In genomic region chr15:83248151-83248851, GRCh38 we compare ENCODE assay signal across 8 cellular contexts. TPM values are rescaled to one million over a fixed set of nuclear protein-coding genes. Genes with fewer than 3 reads are reported as not detected.
DNase-seq lines count a peak whose midpoint lies in the region; ATAC-seq, FAIRE-seq and TF ChIP-seq lines count a peak whose summit lies in the region.

No MANE protein-coding gene starts in this region.

- peak; percentile 10 for FAIRE-seq in colon (lab: Jason Lieb, UNC)

- no peaks in the 10 kb centered on the region for H3K4me1 ChIP-seq in OCI-LY7 (ENCODE audit: insufficient read depth, low read length, poor library complexity, severe bottlenecking)
- no peaks in the 10 kb centered on the region for H3K4me1 ChIP-seq in right lobe of liver

- H3K27ac Mint-ChIP-seq in type B pancreatic cell, result no peak overlapping the region

- peaks cover 8% of the 10 kb centered on the region for H3K9me3 Mint-ChIP-seq in type B pancreatic cell

- H3K79me2 ChIP-seq in OCI-LY7 (ENCODE audit: insufficient read depth, low read depth, low read length), result no peaks in the 10 kb centered on the region

- H3K27ac ChIP-seq in HL-60 (replicated peaks), result no peak overlapping the region
- H3K27ac ChIP-seq in OCI-LY7 (ENCODE audit: low read depth, low read length, poor library complexity, severe bottlenecking), result no peak overlapping the region
- H3K27ac ChIP-seq in right lobe of liver, result no peak overlapping the region

- peak; percentile 61 for DNase-seq in SIG-M5 treated with dmso at 0.1 percent for 504 hours (lab: John Stamatoyannopoulos, UW; ENCODE audit: unreplicated experiment)
- no peak for DNase-seq in SIG-M5 (lab: John Stamatoyannopoulos, UW)
- DNase-seq in HL-60 (ENCODE audit: low read depth in 1 of 2, low spot score in 1 of 2), result peak; percentile 12 to 22
- peak; percentile 65 for DNase-seq in OCI-LY7 (ENCODE audit: low spot score)
- no peak for DNase-seq in right lobe of liver
- DNase-seq in type B pancreatic cell (ENCODE audit: extremely low spot score, unreplicated experiment), result no peak

- H3K4me3 ChIP-seq in HL-60 (replicated peaks; ENCODE audit: insufficient read depth, low read length), result no peak overlapping the region
- no peak overlapping the region for H3K4me3 ChIP-seq in OCI-LY7 (ENCODE audit: low read depth, low read length, poor library complexity, severe bottlenecking)
- H3K4me3 ChIP-seq in right lobe of liver, result no peak overlapping the region

- no peaks in the 10 kb centered on the region for H3K9me2 ChIP-seq in OCI-LY7 (ENCODE audit: insufficient read depth, low read length)

- no peaks in the 10 kb centered on the region for H3K36me3 Mint-ChIP-seq in type B pancreatic cell

- peak; percentile 62 to 85 (median 72) for ATAC-seq in right lobe of liver
- no peak for ATAC-seq in GM21825 (IDR thresholded peaks at IDR 0.05; ENCODE audit: unreplicated experiment)

- peaks cover 34% of the 10 kb centered on the region for H3K27me3 Mint-ChIP-seq in type B pancreatic cell

- no peak overlapping the region for H3K4me2 ChIP-seq in OCI-LY7 (ENCODE audit: low read length)

- no peak for TF ChIP-seq POLR2A in right lobe of liver (IDR thresholded peaks at IDR 0.05)

- H3K27me3 ChIP-seq in HL-60 (ENCODE audit: insufficient read depth, poor library complexity, severe bottlenecking) (no peaks in the 10 kb centered on the region), right lobe of liver (peaks cover 0 to 5% of the 10 kb centered on the region in 2 donors)

- H3K36me3 ChIP-seq in OCI-LY7 (ENCODE audit: insufficient read depth, low read length), result no peaks in the 10 kb centered on the region
- no peaks in the 10 kb centered on the region for H3K36me3 ChIP-seq in right lobe of liver

- WGBS in right lobe of liver (ENCODE audit: insufficient coverage, low coverage, low lambda C conversion rate, missing lambda C conversion rate), result 17% methylated on average over 7 of the region's 10 CpGs

- no peak overlapping the region for H3K4me3 Mint-ChIP-seq in type B pancreatic cell

- CTCF ChIA-PET in OCI-LY7 (lab: Charles Lee; ENCODE audit: unreplicated experiment), result interaction anchor here (1.1 kb wide), 1 partner anchor 188 kb away, joined by 4 read pairs; no protein-coding TSS in a partner anchor

- peaks cover 3% of the 10 kb centered on the region for H3K4me1 Mint-ChIP-seq in type B pancreatic cell (ENCODE audit: unreplicated experiment)

- no TSS peak for BruUV-seq in OCI-LY7 (replicated peaks; lab: Mats Ljungman, UMichigan)

- H3K9me3 ChIP-seq in OCI-LY7 (ENCODE audit: low read length) (no peaks in the 10 kb centered on the region), right lobe of liver (no peaks in the 10 kb centered on the region)

- H4K20me1 ChIP-seq in OCI-LY7 (ENCODE audit: insufficient read depth, low read length), result no peaks in the 10 kb centered on the region

- H2AFZ ChIP-seq in OCI-LY7 (ENCODE audit: low read length), result no peak overlapping the region

- POLR2A ChIA-PET in OCI-LY7 (lab: Charles Lee), result interaction anchor here (0.6 kb wide), 1 partner anchor 11 kb away, joined by 4 read pairs; no protein-coding TSS in a partner anchor

- TF ChIP-seq CTCF in HL-60 (IDR thresholded peaks at IDR 0.05; ENCODE audit: insufficient read depth, low read length), result peak; percentile 73
- peak; percentile 95 for TF ChIP-seq CTCF in OCI-LY7 (conservative IDR thresholded peaks at IDR 0.05; ENCODE audit: low read length)
- peak; percentile 84 to 96 (median 93) for TF ChIP-seq CTCF in right lobe of liver (IDR thresholded peaks at IDR 0.05)
- TF ChIP-seq CTCF in type B pancreatic cell (conservative IDR thresholded peaks at IDR 0.05), result peak; percentile 96

- intact Hi-C loops in OCI-LY7 (cut with micrococcal nuclease; ENCODE audit: unreplicated experiment) (loop anchor here (1.0 to 2.0 kb wide), 3 partner anchors 132 to 311 kb away; no protein-coding TSS in a partner anchor), right lobe of liver (cut with DNase I) (no loop called here)

RNA-seq across cellular contexts. Expression of gene BNC1, which starts 36.2 kb away (rescaled TPM):
- total RNA-seq in OCI-LY7 (2014; rRNA removed; shearing (Covaris generic)), result not detected in 2 replicates
- total RNA-seq in OCI-LY7 (2022) (not detected in 2 replicates), right lobe of liver (under 1 TPM in 3 of 6 experiments, not detected in 3; 0.12 to 0.31 (median 0.14) TPM), type B pancreatic cell (ENCODE audit: low replicate concordance) (2.4 and 7.0 TPM in 2 replicates)

RNA-seq across cellular contexts. Expression of gene HDGFL3, which starts 40.7 kb away (rescaled TPM):
- 29.3 and 57.6 TPM in 2 replicates for total RNA-seq in OCI-LY7 (2014; rRNA removed; shearing (Covaris generic))
- total RNA-seq in OCI-LY7 (2022) (74.4 and 84.8 TPM in 2 replicates), right lobe of liver (1 to 10 TPM in 4 of 6 experiments, under 1 TPM in 2; 0.70 to 3.3 (median 1.7) TPM), type B pancreatic cell (ENCODE audit: low replicate concordance) (55.9 and 78.8 TPM in 2 replicates)

Comparison
In these comparisons a context has a peak if more than half of its experiments do, and no peak if none do; other contexts are left out.
1. DNase-seq: peak in SIG-M5 treated with dmso at 0.1 percent for 504 hours (single experiment), HL-60 (2 of 2) and OCI-LY7 (single experiment); none in SIG-M5 (single experiment), right lobe of liver (0 of 3) and type B pancreatic cell (single experiment).
2. RNA of gene HDGFL3, which starts 40.7 kb away (total RNA-seq): 55.9 to 78.8 TPM in type B pancreatic cell and 29.3 to 84.8 TPM in OCI-LY7; 0.70 to 3.3 TPM in right lobe of liver; every median in the first group is over 4 times any median in the second.
3. Peak in every context shown above with its lines, with median percentiles within 50 percentile points of each other: CTCF ChIP-seq.